1 cellular context compared by ENCODE assay signal in the genomic region with DNA sequence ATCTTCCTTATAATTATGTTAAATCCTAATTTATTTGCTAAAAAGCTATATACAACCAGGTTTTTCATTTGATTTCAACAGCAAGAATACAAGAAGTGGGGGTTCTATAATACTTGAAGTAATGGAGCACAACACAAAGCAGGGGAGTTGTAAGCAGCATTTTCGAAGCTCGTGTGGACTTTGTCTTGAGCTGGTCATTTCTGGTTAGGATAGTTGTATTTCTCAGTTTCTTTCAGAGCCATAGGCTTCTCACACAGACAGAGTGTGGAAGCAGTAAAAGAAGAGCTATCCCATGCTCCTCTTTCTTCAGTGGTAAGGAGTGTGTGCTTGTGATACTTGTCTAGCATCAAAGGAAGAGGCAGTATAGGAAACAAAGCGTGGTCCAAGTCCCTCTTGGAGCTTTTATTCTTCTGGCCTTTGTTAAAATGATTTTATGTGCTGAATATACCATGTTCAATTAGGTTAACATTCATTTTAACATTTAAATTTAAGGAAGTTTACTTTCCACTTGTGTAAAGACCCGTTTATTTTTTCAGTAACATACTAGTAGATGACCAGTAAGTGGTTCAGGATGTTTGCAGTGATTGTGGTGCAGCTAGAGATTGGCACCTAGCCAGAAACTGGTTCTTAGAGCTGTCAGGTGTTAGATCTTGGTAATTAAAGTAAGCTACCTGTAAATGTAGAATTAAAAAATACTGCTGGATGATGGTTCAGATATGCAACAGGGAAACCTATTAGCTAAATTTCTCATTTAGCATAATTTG.
TF ChIP-seq lines count a peak whose summit lies in the region.

No MANE protein-coding gene starts in this region.

TF ChIP-seq in SK-N-SH treated with all-trans-retinoic acid at 6 μM for 48 hours, 23 proteins besides CTCF, POLR2A, EP300 and RAD21 (continued from another document):
- TF ChIP-seq, protein P1, sequence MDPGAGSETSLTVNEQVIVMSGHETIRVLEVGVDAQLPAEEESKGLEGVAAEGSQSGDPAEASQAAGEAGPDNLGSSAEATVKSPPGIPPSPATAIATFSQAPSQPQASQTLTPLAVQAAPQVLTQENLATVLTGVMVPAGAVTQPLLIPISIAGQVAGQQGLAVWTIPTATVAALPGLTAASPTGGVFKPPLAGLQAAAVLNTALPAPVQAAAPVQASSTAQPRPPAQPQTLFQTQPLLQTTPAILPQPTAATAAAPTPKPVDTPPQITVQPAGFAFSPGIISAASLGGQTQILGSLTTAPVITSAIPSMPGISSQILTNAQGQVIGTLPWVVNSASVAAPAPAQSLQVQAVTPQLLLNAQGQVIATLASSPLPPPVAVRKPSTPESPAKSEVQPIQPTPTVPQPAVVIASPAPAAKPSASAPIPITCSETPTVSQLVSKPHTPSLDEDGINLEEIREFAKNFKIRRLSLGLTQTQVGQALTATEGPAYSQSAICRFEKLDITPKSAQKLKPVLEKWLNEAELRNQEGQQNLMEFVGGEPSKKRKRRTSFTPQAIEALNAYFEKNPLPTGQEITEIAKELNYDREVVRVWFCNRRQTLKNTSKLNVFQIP (CRISPR knock-in tag; IDR thresholded peaks at IDR 0.05; ENCODE audit: borderline replicate concordance, low read depth): no peak
- TF ChIP-seq ZNF70 (CRISPR knock-in tag; IDR thresholded peaks at IDR 0.05) (no peak), ARNTL (CRISPR knock-in tag; IDR thresholded peaks at IDR 0.05; ENCODE audit: borderline replicate concordance, low read depth) (no peak)
TF ChIP-seq in SK-N-SH treated with all-trans-retinoic acid at 6 μM for 48 hours: peak in this region for 0.
